In the genomic region with DNA sequence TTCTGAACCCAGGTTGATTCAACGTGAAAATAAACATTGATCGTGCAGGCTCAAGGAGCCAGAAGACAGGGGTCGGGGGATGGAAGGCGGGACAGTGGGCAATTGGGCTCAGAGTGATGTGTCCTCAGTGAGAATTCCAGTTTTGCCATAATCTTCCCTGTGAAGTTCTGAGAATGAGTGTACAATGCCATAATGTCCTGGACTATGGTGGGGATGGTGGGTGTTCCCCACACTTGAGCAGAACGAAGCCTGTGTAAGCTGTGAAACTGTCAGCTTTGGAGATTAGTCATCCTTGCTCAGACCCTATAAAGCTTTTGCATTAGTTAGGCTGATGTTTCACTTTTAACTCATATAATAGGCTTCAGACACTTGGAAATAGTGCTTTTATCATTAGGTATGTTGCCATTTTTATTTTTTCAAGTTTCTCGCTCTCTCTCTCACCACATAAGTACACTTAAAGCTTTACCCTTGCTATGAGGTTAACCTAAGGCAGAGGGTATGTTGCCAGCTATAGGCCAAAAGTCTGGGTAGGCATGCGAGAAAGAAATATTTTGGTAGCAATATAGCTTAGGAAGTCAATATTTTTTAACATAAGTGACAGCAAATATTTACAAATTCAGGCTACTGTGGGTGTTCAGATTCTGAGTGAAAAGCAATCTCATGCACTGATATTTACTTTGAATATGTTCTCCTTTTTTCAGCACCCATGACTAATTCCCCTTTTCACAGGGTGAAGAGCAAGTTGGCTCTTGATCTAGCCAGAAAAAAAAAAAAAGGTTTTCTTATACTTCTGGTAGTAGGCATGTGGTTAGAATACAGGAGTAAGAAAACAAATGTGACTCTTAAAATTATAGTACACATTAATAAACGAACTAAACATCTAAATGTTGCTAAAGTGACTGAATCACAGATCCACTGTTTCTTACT, we compare ENCODE assay signal across 1 cellular context.
TF ChIP-seq lines count a peak whose summit lies in the region.

No MANE protein-coding gene starts in this region.

TF ChIP-seq in GM12878, 131 proteins besides CTCF, POLR2A, EP300 and RAD21 (continued from another document and continues in another):
- peak; percentile 88 for TF ChIP-seq IRF4 (IDR thresholded peaks at IDR 0.05; ENCODE audit: low read depth, low read length)
- TF ChIP-seq, protein P1, sequence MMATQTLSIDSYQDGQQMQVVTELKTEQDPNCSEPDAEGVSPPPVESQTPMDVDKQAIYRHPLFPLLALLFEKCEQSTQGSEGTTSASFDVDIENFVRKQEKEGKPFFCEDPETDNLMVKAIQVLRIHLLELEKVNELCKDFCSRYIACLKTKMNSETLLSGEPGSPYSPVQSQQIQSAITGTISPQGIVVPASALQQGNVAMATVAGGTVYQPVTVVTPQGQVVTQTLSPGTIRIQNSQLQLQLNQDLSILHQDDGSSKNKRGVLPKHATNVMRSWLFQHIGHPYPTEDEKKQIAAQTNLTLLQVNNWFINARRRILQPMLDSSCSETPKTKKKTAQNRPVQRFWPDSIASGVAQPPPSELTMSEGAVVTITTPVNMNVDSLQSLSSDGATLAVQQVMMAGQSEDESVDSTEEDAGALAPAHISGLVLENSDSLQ (IDR thresholded peaks at IDR 0.05): peak; percentile 68
- no peak for TF ChIP-seq HDAC6 (IDR thresholded peaks at IDR 0.05; ENCODE audit: unreplicated experiment)
- no peak for TF ChIP-seq NR2C1 (IDR thresholded peaks at IDR 0.05)
- 0 out of 2 replicates have a peak, but pooled peaks have one; percentile 43 for TF ChIP-seq CBFB (IDR thresholded peaks at IDR 0.05; ENCODE audit: low read depth)
- TF ChIP-seq, protein P2, sequence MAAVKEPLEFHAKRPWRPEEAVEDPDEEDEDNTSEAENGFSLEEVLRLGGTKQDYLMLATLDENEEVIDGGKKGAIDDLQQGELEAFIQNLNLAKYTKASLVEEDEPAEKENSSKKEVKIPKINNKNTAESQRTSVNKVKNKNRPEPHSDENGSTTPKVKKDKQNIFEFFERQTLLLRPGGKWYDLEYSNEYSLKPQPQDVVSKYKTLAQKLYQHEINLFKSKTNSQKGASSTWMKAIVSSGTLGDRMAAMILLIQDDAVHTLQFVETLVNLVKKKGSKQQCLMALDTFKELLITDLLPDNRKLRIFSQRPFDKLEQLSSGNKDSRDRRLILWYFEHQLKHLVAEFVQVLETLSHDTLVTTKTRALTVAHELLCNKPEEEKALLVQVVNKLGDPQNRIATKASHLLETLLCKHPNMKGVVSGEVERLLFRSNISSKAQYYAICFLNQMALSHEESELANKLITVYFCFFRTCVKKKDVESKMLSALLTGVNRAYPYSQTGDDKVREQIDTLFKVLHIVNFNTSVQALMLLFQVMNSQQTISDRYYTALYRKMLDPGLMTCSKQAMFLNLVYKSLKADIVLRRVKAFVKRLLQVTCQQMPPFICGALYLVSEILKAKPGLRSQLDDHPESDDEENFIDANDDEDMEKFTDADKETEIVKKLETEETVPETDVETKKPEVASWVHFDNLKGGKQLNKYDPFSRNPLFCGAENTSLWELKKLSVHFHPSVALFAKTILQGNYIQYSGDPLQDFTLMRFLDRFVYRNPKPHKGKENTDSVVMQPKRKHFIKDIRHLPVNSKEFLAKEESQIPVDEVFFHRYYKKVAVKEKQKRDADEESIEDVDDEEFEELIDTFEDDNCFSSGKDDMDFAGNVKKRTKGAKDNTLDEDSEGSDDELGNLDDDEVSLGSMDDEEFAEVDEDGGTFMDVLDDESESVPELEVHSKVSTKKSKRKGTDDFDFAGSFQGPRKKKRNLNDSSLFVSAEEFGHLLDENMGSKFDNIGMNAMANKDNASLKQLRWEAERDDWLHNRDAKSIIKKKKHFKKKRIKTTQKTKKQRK (IDR thresholded peaks at IDR 0.05; ENCODE audit: low read depth, low read length): no peak
- TF ChIP-seq NFYA (IDR thresholded peaks at IDR 0.05; ENCODE audit: borderline replicate concordance, low read depth, low read length): no peak
- TF ChIP-seq, protein P3, sequence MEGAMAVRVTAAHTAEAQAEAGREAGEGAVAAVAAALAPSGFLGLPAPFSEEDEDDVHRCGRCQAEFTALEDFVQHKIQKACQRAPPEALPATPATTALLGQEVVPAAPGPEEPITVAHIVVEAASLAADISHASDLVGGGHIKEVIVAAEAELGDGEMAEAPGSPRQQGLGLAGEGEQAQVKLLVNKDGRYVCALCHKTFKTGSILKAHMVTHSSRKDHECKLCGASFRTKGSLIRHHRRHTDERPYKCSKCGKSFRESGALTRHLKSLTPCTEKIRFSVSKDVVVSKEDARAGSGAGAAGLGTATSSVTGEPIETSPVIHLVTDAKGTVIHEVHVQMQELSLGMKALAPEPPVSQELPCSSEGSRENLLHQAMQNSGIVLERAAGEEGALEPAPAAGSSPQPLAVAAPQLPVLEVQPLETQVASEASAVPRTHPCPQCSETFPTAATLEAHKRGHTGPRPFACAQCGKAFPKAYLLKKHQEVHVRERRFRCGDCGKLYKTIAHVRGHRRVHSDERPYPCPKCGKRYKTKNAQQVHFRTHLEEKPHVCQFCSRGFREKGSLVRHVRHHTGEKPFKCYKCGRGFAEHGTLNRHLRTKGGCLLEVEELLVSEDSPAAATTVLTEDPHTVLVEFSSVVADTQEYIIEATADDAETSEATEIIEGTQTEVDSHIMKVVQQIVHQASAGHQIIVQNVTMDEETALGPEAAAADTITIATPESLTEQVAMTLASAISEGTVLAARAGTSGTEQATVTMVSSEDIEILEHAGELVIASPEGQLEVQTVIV (IDR thresholded peaks at IDR 0.05; ENCODE audit: borderline replicate concordance, partially characterized antibody): no peak
- TF ChIP-seq, protein P4, sequence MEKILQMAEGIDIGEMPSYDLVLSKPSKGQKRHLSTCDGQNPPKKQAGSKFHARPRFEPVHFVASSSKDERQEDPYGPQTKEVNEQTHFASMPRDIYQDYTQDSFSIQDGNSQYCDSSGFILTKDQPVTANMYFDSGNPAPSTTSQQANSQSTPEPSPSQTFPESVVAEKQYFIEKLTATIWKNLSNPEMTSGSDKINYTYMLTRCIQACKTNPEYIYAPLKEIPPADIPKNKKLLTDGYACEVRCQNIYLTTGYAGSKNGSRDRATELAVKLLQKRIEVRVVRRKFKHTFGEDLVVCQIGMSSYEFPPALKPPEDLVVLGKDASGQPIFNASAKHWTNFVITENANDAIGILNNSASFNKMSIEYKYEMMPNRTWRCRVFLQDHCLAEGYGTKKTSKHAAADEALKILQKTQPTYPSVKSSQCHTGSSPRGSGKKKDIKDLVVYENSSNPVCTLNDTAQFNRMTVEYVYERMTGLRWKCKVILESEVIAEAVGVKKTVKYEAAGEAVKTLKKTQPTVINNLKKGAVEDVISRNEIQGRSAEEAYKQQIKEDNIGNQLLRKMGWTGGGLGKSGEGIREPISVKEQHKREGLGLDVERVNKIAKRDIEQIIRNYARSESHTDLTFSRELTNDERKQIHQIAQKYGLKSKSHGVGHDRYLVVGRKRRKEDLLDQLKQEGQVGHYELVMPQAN (conservative IDR thresholded peaks at IDR 0.05): 0 out of 2 replicates have a peak, but pooled peaks have one; percentile 22
- no peak for TF ChIP-seq MYC (IDR thresholded peaks at IDR 0.05; ENCODE audit: insufficient read depth, insufficient read length, insufficient replicate concordance, low read length, severe bottlenecking)
- TF ChIP-seq RCOR1 (conservative IDR thresholded peaks at IDR 0.05; ENCODE audit: low read depth, low read length): no peak
- TF ChIP-seq NFXL1 (IDR thresholded peaks at IDR 0.05; ENCODE audit: borderline replicate concordance): no peak
- TF ChIP-seq, protein P5, sequence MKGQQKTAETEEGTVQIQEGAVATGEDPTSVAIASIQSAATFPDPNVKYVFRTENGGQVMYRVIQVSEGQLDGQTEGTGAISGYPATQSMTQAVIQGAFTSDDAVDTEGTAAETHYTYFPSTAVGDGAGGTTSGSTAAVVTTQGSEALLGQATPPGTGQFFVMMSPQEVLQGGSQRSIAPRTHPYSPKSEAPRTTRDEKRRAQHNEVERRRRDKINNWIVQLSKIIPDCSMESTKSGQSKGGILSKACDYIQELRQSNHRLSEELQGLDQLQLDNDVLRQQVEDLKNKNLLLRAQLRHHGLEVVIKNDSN (IDR thresholded peaks at IDR 0.05; ENCODE audit: borderline replicate concordance, extremely low read length, insufficient read depth, low read depth, low read length): no peak
- TF ChIP-seq RAD51 (IDR thresholded peaks at IDR 0.05): peak; percentile 25; the same call in 1 of the 2 replicates
- TF ChIP-seq, protein P6, sequence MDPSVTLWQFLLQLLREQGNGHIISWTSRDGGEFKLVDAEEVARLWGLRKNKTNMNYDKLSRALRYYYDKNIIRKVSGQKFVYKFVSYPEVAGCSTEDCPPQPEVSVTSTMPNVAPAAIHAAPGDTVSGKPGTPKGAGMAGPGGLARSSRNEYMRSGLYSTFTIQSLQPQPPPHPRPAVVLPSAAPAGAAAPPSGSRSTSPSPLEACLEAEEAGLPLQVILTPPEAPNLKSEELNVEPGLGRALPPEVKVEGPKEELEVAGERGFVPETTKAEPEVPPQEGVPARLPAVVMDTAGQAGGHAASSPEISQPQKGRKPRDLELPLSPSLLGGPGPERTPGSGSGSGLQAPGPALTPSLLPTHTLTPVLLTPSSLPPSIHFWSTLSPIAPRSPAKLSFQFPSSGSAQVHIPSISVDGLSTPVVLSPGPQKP (IDR thresholded peaks at IDR 0.05; ENCODE audit: low read depth, low read length): no peak
- no peak for TF ChIP-seq SMC3 (IDR thresholded peaks at IDR 0.05; ENCODE audit: borderline replicate concordance, low read length)
- peak; percentile 54 for TF ChIP-seq MEF2B (IDR thresholded peaks at IDR 0.05; ENCODE audit: partially characterized antibody, poor library complexity, severe bottlenecking)
- no peak for TF ChIP-seq CBX3 (IDR thresholded peaks at IDR 0.05; ENCODE audit: borderline replicate concordance, low read depth)
- TF ChIP-seq, protein P7, sequence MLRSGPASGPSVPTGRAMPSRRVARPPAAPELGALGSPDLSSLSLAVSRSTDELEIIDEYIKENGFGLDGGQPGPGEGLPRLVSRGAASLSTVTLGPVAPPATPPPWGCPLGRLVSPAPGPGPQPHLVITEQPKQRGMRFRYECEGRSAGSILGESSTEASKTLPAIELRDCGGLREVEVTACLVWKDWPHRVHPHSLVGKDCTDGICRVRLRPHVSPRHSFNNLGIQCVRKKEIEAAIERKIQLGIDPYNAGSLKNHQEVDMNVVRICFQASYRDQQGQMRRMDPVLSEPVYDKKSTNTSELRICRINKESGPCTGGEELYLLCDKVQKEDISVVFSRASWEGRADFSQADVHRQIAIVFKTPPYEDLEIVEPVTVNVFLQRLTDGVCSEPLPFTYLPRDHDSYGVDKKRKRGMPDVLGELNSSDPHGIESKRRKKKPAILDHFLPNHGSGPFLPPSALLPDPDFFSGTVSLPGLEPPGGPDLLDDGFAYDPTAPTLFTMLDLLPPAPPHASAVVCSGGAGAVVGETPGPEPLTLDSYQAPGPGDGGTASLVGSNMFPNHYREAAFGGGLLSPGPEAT (IDR thresholded peaks at IDR 0.05; ENCODE audit: low read depth): peak; percentile 94
- TF ChIP-seq FOS (IDR thresholded peaks at IDR 0.05; ENCODE audit: borderline replicate concordance, extremely low read depth, insufficient read length): no peak
- TF ChIP-seq CHD2 (IDR thresholded peaks at IDR 0.05; ENCODE audit: borderline replicate concordance, low read depth, low read length): peak; percentile 20; the same call in 1 of the 2 replicates
- peak; percentile 67; the same call in 1 of the 2 replicates for TF ChIP-seq TCF7 (IDR thresholded peaks at IDR 0.05; ENCODE audit: borderline replicate concordance)
- TF ChIP-seq, protein P8, sequence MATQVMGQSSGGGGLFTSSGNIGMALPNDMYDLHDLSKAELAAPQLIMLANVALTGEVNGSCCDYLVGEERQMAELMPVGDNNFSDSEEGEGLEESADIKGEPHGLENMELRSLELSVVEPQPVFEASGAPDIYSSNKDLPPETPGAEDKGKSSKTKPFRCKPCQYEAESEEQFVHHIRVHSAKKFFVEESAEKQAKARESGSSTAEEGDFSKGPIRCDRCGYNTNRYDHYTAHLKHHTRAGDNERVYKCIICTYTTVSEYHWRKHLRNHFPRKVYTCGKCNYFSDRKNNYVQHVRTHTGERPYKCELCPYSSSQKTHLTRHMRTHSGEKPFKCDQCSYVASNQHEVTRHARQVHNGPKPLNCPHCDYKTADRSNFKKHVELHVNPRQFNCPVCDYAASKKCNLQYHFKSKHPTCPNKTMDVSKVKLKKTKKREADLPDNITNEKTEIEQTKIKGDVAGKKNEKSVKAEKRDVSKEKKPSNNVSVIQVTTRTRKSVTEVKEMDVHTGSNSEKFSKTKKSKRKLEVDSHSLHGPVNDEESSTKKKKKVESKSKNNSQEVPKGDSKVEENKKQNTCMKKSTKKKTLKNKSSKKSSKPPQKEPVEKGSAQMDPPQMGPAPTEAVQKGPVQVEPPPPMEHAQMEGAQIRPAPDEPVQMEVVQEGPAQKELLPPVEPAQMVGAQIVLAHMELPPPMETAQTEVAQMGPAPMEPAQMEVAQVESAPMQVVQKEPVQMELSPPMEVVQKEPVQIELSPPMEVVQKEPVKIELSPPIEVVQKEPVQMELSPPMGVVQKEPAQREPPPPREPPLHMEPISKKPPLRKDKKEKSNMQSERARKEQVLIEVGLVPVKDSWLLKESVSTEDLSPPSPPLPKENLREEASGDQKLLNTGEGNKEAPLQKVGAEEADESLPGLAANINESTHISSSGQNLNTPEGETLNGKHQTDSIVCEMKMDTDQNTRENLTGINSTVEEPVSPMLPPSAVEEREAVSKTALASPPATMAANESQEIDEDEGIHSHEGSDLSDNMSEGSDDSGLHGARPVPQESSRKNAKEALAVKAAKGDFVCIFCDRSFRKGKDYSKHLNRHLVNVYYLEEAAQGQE (IDR thresholded peaks at IDR 0.05; ENCODE audit: low read depth, low read length): no peak
- TF ChIP-seq TAF1 (IDR thresholded peaks at IDR 0.05; ENCODE audit: borderline replicate concordance, low read depth, low read length): peak; percentile 49; the same call in 1 of the 2 replicates
- TF ChIP-seq POU2F2 (IDR thresholded peaks at IDR 0.05; ENCODE audit: borderline replicate concordance, low read depth, low read length): peak; percentile 70; the same call in 2 of the 3 replicates
- TF ChIP-seq, protein P9, sequence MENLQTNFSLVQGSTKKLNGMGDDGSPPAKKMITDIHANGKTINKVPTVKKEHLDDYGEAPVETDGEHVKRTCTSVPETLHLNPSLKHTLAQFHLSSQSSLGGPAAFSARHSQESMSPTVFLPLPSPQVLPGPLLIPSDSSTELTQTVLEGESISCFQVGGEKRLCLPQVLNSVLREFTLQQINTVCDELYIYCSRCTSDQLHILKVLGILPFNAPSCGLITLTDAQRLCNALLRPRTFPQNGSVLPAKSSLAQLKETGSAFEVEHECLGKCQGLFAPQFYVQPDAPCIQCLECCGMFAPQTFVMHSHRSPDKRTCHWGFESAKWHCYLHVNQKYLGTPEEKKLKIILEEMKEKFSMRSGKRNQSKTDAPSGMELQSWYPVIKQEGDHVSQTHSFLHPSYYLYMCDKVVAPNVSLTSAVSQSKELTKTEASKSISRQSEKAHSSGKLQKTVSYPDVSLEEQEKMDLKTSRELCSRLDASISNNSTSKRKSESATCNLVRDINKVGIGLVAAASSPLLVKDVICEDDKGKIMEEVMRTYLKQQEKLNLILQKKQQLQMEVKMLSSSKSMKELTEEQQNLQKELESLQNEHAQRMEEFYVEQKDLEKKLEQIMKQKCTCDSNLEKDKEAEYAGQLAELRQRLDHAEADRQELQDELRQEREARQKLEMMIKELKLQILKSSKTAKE (IDR thresholded peaks at IDR 0.05; ENCODE audit: low read depth, poor library complexity, severe bottlenecking): peak; percentile 68
- TF ChIP-seq, protein P10, sequence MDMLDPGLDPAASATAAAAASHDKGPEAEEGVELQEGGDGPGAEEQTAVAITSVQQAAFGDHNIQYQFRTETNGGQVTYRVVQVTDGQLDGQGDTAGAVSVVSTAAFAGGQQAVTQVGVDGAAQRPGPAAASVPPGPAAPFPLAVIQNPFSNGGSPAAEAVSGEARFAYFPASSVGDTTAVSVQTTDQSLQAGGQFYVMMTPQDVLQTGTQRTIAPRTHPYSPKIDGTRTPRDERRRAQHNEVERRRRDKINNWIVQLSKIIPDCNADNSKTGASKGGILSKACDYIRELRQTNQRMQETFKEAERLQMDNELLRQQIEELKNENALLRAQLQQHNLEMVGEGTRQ (IDR thresholded peaks at IDR 0.05; ENCODE audit: borderline replicate concordance, low read depth, low read length): no peak
- TF ChIP-seq HDGF (IDR thresholded peaks at IDR 0.05): no peak
- no peak for TF ChIP-seq WRNIP1 (IDR thresholded peaks at IDR 0.05; ENCODE audit: borderline replicate concordance, low read depth, low read length)
- TF ChIP-seq YBX1 (IDR thresholded peaks at IDR 0.05): no peak
